1 cellular context compared by ENCODE assay signal in genomic region chr12:12007001-12007712, GRCh38.
TF ChIP-seq lines count a peak whose summit lies in the region.

No MANE protein-coding gene starts in this region.

TF ChIP-seq in SK-N-SH, 30 proteins besides CTCF, POLR2A, EP300 and RAD21 (continued from another document):
- TF ChIP-seq NRF1 (IDR thresholded peaks at IDR 0.05; ENCODE audit: low read depth, low read length) (no peak), MAX (IDR thresholded peaks at IDR 0.05; ENCODE audit: low read depth) (no peak), USF2 (IDR thresholded peaks at IDR 0.05; ENCODE audit: borderline replicate concordance, low read depth, low read length) (no peak), TAF1 (IDR thresholded peaks at IDR 0.05; ENCODE audit: borderline replicate concordance, low read depth, low read length) (no peak), GATA2 (CRISPR knock-in tag; IDR thresholded peaks at IDR 0.05) (no peak)
